16 cellular contexts compared by ENCODE assay signal in genomic region chr17:32161506-32162365, GRCh38. TPM values are rescaled to one million over a fixed set of nuclear protein-coding genes. Genes with fewer than 3 reads are reported as not detected.
DNase-seq lines count a peak whose midpoint lies in the region; ATAC-seq, FAIRE-seq and TF ChIP-seq lines count a peak whose summit lies in the region.
"Had no signal": no experiment of that assay in that cellular context is flagged by ENCODE, and none has a peak within 500 bp of the region (broad histone marks: within the 10 kb centered on the region; RNA-seq: fewer than 3 reads in every experiment).

No MANE protein-coding gene starts in this region.

- peaks cover 0 to 26% (median 0%) of the 10 kb centered on the region in 3 donors for H3K36me3 ChIP-seq in Peyer's patch
- H3K36me3 ChIP-seq in endothelial cell of umbilical vein (ENCODE audit: control insufficient read depth in 2 of 2, extremely low read depth in 1 of 2, insufficient read depth in 2 of 2, low read length in 2 of 2), result peaks cover 0 to 5% of the 10 kb centered on the region in 2 experiments

- H2AFZ ChIP-seq in endothelial cell of umbilical vein (ENCODE audit: low read depth, low read length), result no peak overlapping the region

- intact Hi-C loops in endothelial cell of umbilical vein (cut with micrococcal nuclease), result no loop called here

- TF ChIP-seq POLR2A in Peyer's patch (IDR thresholded peaks at IDR 0.05) (no peak), endothelial cell of umbilical vein (IDR thresholded peaks at IDR 0.05; ENCODE audit: low read depth, low read length) (no peak)

- ATAC-seq in activated T-helper 17 cell treated with anti-CD3 and anti-CD28 coated beads, Interleukin-2, amount 50 U/mL, for 72 hours (replicated peaks), result no peak
- no peak for ATAC-seq in GM19324 (IDR thresholded peaks at IDR 0.05; ENCODE audit: low FRiP score, unreplicated experiment)
- ATAC-seq in HG03280 (IDR thresholded peaks at IDR 0.05; ENCODE audit: unreplicated experiment), result no peak
- ATAC-seq: naive thymus-derived CD8-positive, alpha-beta T cell had no signal

- H3K79me2 ChIP-seq in endothelial cell of umbilical vein (ENCODE audit: control insufficient read depth, insufficient read depth, low read length), result no peaks in the 10 kb centered on the region

- CTCF ChIA-PET in endothelial cell of umbilical vein (lab: Charles Lee), result interaction anchor here (1.2 kb wide), 1 partner anchor 23 kb away, joined by 3 read pairs; no protein-coding TSS in a partner anchor

- POLR2A ChIA-PET in endothelial cell of umbilical vein (lab: Charles Lee), result interaction anchor here (0.6 kb wide), 1 partner anchor 44 kb away, joined by 6 read pairs; no protein-coding TSS in a partner anchor

- H3K27ac ChIP-seq in Peyer's patch, result peak overlapping the region in 3 of 4 donors; percentile 10 to 67 (median 26)
- peak overlapping the region; percentile 23 for H3K27ac ChIP-seq in endothelial cell of umbilical vein (ENCODE audit: insufficient read depth, low read depth, low read length)
- H3K27ac ChIP-seq: stomach had no signal

- H3K4me3 Mint-ChIP-seq in activated T-helper 17 cell treated with anti-CD3 and anti-CD28 coated beads, Interleukin-2, amount 50 U/mL, for 72 hours, result no peak overlapping the region
- H3K4me3 Mint-ChIP-seq: naive thymus-derived CD8-positive, alpha-beta T cell had no signal

- H3K27me3 ChIP-seq in Peyer's patch (no peaks in the 10 kb centered on the region), endothelial cell of umbilical vein (ENCODE audit: control insufficient read depth in 2 of 2, insufficient read depth in 2 of 2, low read length in 2 of 2) (no peaks in the 10 kb centered on the region)
- H3K27me3 ChIP-seq: stomach had no signal

- TF ChIP-seq CTCF in Peyer's patch (IDR thresholded peaks at IDR 0.05) (no peak), endothelial cell of umbilical vein (IDR thresholded peaks at IDR 0.05; ENCODE audit: extremely low read depth in 1 of 2, insufficient read depth in 1 of 2, low read depth in 1 of 2, low read length in 2 of 2) (no peak)

- DNase-seq in GM03348 (ENCODE audit: low spot score), result peak; percentile 73
- peak in 2 of 3 donors; percentile 61 to 77 for DNase-seq in Peyer's patch
- peak; percentile 34 for DNase-seq in endothelial cell of umbilical vein (ENCODE audit: low read depth, low spot score)
- peak; percentile 70 for DNase-seq in renal cortical epithelial cell (ENCODE audit: low read depth)
- DNase-seq in stimulated activated CD4-positive, alpha-beta T cell treated with anti-CD3 and anti-CD28 coated beads, Interleukin-15, amount 100 ng/mL, for 24 hours, result no peak
- DNase-seq: activated naive CD4-positive, alpha-beta T cell; DMS153; effector CD8-positive, alpha-beta T cell; KG1; naive thymus-derived CD8-positive, alpha-beta T cell; NCI-H2171 treated with DMSO at 0.1 percent for 48 hours; SHP77; stomach had no signal

- H3K27ac Mint-ChIP-seq in activated T-helper 17 cell treated with anti-CD3 and anti-CD28 coated beads, Interleukin-2, amount 50 U/mL, for 72 hours, result no peak overlapping the region

- H3K4me1 ChIP-seq in Peyer's patch (no peaks in the 10 kb centered on the region), endothelial cell of umbilical vein (ENCODE audit: control insufficient read depth, extremely low read depth, insufficient read depth, low read length) (peaks cover 11% of the 10 kb centered on the region)

- H3K9me3 ChIP-seq in Peyer's patch (peaks cover 0 to 2% (median 0%) of the 10 kb centered on the region in 4 donors), endothelial cell of umbilical vein (replicated peaks; ENCODE audit: control insufficient read depth, insufficient read depth, low read length) (no peaks in the 10 kb centered on the region)

- H3K4me3 ChIP-seq in Peyer's patch (no peak overlapping the region), endothelial cell of umbilical vein (replicated peaks in 1 of 3; ENCODE audit: insufficient read depth in 1 of 3, low read depth in 1 of 3, low read length in 3 of 3) (no peak overlapping the region)
- H3K4me3 ChIP-seq: stomach had no signal

- H3K9me1 ChIP-seq in endothelial cell of umbilical vein (replicated peaks; ENCODE audit: control insufficient read depth, extremely low read depth, insufficient read depth, low read length), result no peaks in the 10 kb centered on the region

- no peak overlapping the region for H3K9ac ChIP-seq in endothelial cell of umbilical vein (replicated peaks; ENCODE audit: extremely low read depth, insufficient read depth, low read length)

- H3K4me2 ChIP-seq in endothelial cell of umbilical vein (ENCODE audit: insufficient read depth, low read length), result peak overlapping the region; percentile 23

- H4K20me1 ChIP-seq in endothelial cell of umbilical vein (replicated peaks; ENCODE audit: control insufficient read depth, extremely low read depth, insufficient read depth, low read length), result no peaks in the 10 kb centered on the region

- peaks cover 6% of the 10 kb centered on the region for H3K4me1 Mint-ChIP-seq in activated T-helper 17 cell treated with anti-CD3 and anti-CD28 coated beads, Interleukin-2, amount 50 U/mL, for 72 hours

- BruUV-seq in endothelial cell of umbilical vein (replicated peaks; lab: Mats Ljungman, UMichigan), result no TSS peak

- H3K27me3 Mint-ChIP-seq in activated T-helper 17 cell treated with anti-CD3 and anti-CD28 coated beads, Interleukin-2, amount 50 U/mL, for 72 hours, result no peaks in the 10 kb centered on the region
- H3K27me3 Mint-ChIP-seq: naive thymus-derived CD8-positive, alpha-beta T cell had no signal

- H3K36me3 Mint-ChIP-seq in activated T-helper 17 cell treated with anti-CD3 and anti-CD28 coated beads, Interleukin-2, amount 50 U/mL, for 72 hours (ENCODE audit: low read depth), result peaks cover 26% of the 10 kb centered on the region

- H3K9me3 Mint-ChIP-seq in activated T-helper 17 cell treated with anti-CD3 and anti-CD28 coated beads, Interleukin-2, amount 50 U/mL, for 72 hours, result peaks cover 3% of the 10 kb centered on the region

- peak; percentile 77 for FAIRE-seq in endothelial cell of umbilical vein (lab: Jason Lieb, UNC)

- dilution Hi-C loops in endothelial cell of umbilical vein (cut with MboI; ENCODE audit: extremely low pct_ligation_motif_present, low sequenced_read_pairs), result no loop called here

TF ChIP-seq in endothelial cell of umbilical vein, 7 proteins besides CTCF, POLR2A, EP300 and RAD21:
- TF ChIP-seq POLR2AphosphoS5 (IDR thresholded peaks at IDR 0.05; ENCODE audit: insufficient read depth, low read depth, low read length), result peak; percentile 26
- no peak for TF ChIP-seq EZH2 (IDR thresholded peaks at IDR 0.05; ENCODE audit: borderline replicate concordance, low read depth, low read length, severe bottlenecking)
- no peak for TF ChIP-seq JUN (IDR thresholded peaks at IDR 0.05; ENCODE audit: borderline replicate concordance, insufficient read depth, insufficient read length, low read depth)
- peak; percentile 69 for TF ChIP-seq FOS (IDR thresholded peaks at IDR 0.05; ENCODE audit: borderline replicate concordance, insufficient read depth, low read length)

RNA-seq across cellular contexts. Expression of gene RHOT1, which starts 19.4 kb away (rescaled TPM):
- total RNA-seq in Peyer's patch, result 10 to 100 TPM; 31.4 to 54.9 (median 47.7) TPM
- 22.0 and 23.5 TPM in 2 replicates for total RNA-seq in endothelial cell of umbilical vein
- polyA plus RNA-seq in endothelial cell of umbilical vein, result 22.1 and 28.8 TPM in 2 replicates
- polyA plus RNA-seq in endothelial cell of umbilical vein (2011; cell fraction: cytosol; rRNA removed), result 30.1 and 30.5 TPM in 2 replicates
- polyA plus RNA-seq in endothelial cell of umbilical vein (2011; cell fraction: nucleus; rRNA removed), result 35.8 and 46.0 TPM in 2 replicates
- 22.4 and 26.7 TPM in 2 replicates for polyA plus RNA-seq in endothelial cell of umbilical vein (2012)
- polyA minus RNA-seq in endothelial cell of umbilical vein, result 40.0 and 41.7 TPM in 2 replicates
- 18.0 TPM for polyA minus RNA-seq in endothelial cell of umbilical vein (2011; cell fraction: cytosol; rRNA and poly(A)+ RNA removed)
- 47.5 and 66.6 TPM in 2 replicates for polyA minus RNA-seq in endothelial cell of umbilical vein (2011; cell fraction: nucleus; rRNA and poly(A)+ RNA removed)
- total RNA-seq in renal cortical epithelial cell, result 30.2 and 62.3 TPM in 2 replicates
- 10 to 100 TPM; 19.5 to 26.2 TPM for total RNA-seq in activated T-helper 17 cell treated with anti-CD3 and anti-CD28 coated beads, Interleukin-2, amount 50 U/mL, for 72 hours
